Comparison of ENCODE assay signal across 8 cellular contexts in genomic region chr1:151909167-151910149, GRCh38. TPM values are rescaled to one million over a fixed set of nuclear protein-coding genes. Genes with fewer than 3 reads are reported as not detected.
DNase-seq lines count a peak whose midpoint lies in the region; ATAC-seq and TF ChIP-seq lines count a peak whose summit lies in the region.

THEM4 (minus strand) TSS chr1:151909511; CDS start chr1:151909458, 53 bp downstream.

- no peaks in the 10 kb centered on the region for H3K9me3 ChIP-seq in ectodermal cell (ENCODE audit: control insufficient read depth, low read length)
- H3K9me3 ChIP-seq in lung (ENCODE audit: control insufficient read depth in 2 of 2, insufficient read depth in 1 of 2, low read length in 1 of 2): peaks cover 0 to 5% of the 10 kb centered on the region in 2 donors

- peaks cover 2% of the 10 kb centered on the region for H3K27me3 Mint-ChIP-seq in activated CD8-positive, alpha-beta T cell treated with anti-CD3 and anti-CD28 coated beads, Interleukin-2, amount 10 ng/mL, durations not matched to agents 7 days and 5 days (ENCODE audit: low read depth)

- POLR2A ChIA-PET in activated CD8-positive, alpha-beta T cell treated with anti-CD3 and anti-CD28 coated beads, Interleukin-2, amount 10 ng/mL, durations not matched to agents 7 days and 5 days (lab: Charles Lee): interaction anchor here (0.6 to 4.1 kb wide), 9 partner anchors 9 to 126 kb away, joined by 3 to 30 read pairs (median 3); partner anchors contain the start of gene C2CD4D

- H3K4me1 Mint-ChIP-seq in activated CD8-positive, alpha-beta T cell treated with anti-CD3 and anti-CD28 coated beads, Interleukin-2, amount 10 ng/mL, durations not matched to agents 7 days and 5 days (ENCODE audit: low read depth): peaks cover 45% of the 10 kb centered on the region

- H3K27ac ChIP-seq in ectodermal cell (ENCODE audit: insufficient read depth, low read depth, low read length, poor library complexity, severe bottlenecking) (peak within 1 kb of the TSS; percentile 28), lung (ENCODE audit: low read depth in 1 of 2, low read length in 1 of 2) (peak within 1 kb of the TSS; percentile 88 to 93)

- no peaks in the 10 kb centered on the region for H3K4me1 ChIP-seq in ectodermal cell (ENCODE audit: control insufficient read depth, insufficient read depth, low read length)
- H3K4me1 ChIP-seq in lung (ENCODE audit: control insufficient read depth in 2 of 2, insufficient read depth in 2 of 2, low read length in 2 of 2): peaks cover 0 to 4% of the 10 kb centered on the region in 2 donors

- peaks cover 40% of the 10 kb centered on the region for H3K36me3 Mint-ChIP-seq in activated CD8-positive, alpha-beta T cell treated with anti-CD3 and anti-CD28 coated beads, Interleukin-2, amount 10 ng/mL, durations not matched to agents 7 days and 5 days (ENCODE audit: low read depth)

- peak within 1 kb of the TSS; percentile 87 for H3K27ac Mint-ChIP-seq in activated CD8-positive, alpha-beta T cell treated with anti-CD3 and anti-CD28 coated beads, Interleukin-2, amount 10 ng/mL, durations not matched to agents 7 days and 5 days

- WGBS in ectodermal cell, 2 experiments: 1% methylated on average over 72 to 73 of the region's 73 CpGs
- 2% methylated on average over 63 to 73 of the region's 73 CpGs for WGBS in lung, 2 donors

- no peak for TF ChIP-seq CTCF in AG09319 (IDR thresholded peaks at IDR 0.05; ENCODE audit: low read depth, low read length)
- peak; percentile 12 for TF ChIP-seq CTCF in lung (IDR thresholded peaks at IDR 0.05; ENCODE audit: control extremely low read depth, extremely low read depth)

- H3K4me3 ChIP-seq in ectodermal cell (ENCODE audit: insufficient read depth, low read depth, low read length): peak within 1 kb of the TSS; percentile 61
- peak within 1 kb of the TSS; percentile 70 for H3K4me3 ChIP-seq in lung

- peaks cover 11% of the 10 kb centered on the region for H3K27me3 ChIP-seq in ectodermal cell (ENCODE audit: control insufficient read depth, insufficient read depth, low read length, poor library complexity, severe bottlenecking)
- H3K27me3 ChIP-seq in lung (ENCODE audit: control insufficient read depth, insufficient read depth): no peaks in the 10 kb centered on the region

- CTCF ChIA-PET in activated CD8-positive, alpha-beta T cell treated with anti-CD3 and anti-CD28 coated beads, Interleukin-2, amount 10 ng/mL, durations not matched to agents 7 days and 5 days (lab: Charles Lee): interaction anchor here (0.6 to 4.2 kb wide), 16 partner anchors 10 to 125 kb away, joined by 3 to 43 read pairs (median 4); no protein-coding TSS in a partner anchor

- peak within 1 kb of the TSS; percentile 94 for H3K4me3 Mint-ChIP-seq in activated CD8-positive, alpha-beta T cell treated with anti-CD3 and anti-CD28 coated beads, Interleukin-2, amount 10 ng/mL, durations not matched to agents 7 days and 5 days

- H3K36me3 ChIP-seq in ectodermal cell (ENCODE audit: control insufficient read depth, insufficient read depth, low read length) (peaks cover 6% of the 10 kb centered on the region), lung (ENCODE audit: control insufficient read depth in 2 of 2, insufficient read depth in 2 of 2, low read length in 2 of 2) (no peaks in the 10 kb centered on the region)

- peaks cover 29% of the 10 kb centered on the region for H3K9me3 Mint-ChIP-seq in activated CD8-positive, alpha-beta T cell treated with anti-CD3 and anti-CD28 coated beads, Interleukin-2, amount 10 ng/mL, durations not matched to agents 7 days and 5 days (ENCODE audit: insufficient read depth)

- ATAC-seq in GM19025 (IDR thresholded peaks at IDR 0.05; ENCODE audit: low read depth, unreplicated experiment): peak; percentile 95
- ATAC-seq in HG03280 (IDR thresholded peaks at IDR 0.05; ENCODE audit: unreplicated experiment): peak; percentile 98
- peak; percentile 94 for ATAC-seq in activated CD8-positive, alpha-beta T cell treated with anti-CD3 and anti-CD28 coated beads, Interleukin-2, amount 10 ng/mL, durations not matched to agents 7 days and 5 days
- peak; percentile 99 for ATAC-seq in lung (ENCODE audit: insufficient read depth, low FRiP score)

- peak; percentile 94 for DNase-seq in AG09319 (ENCODE audit: extremely low read depth, low read depth)
- peak; percentile 95 for DNase-seq in NCI-H82 treated with DMSO at 0.1 percent for 48 hours (lab: John Stamatoyannopoulos, UW; ENCODE audit: unreplicated experiment)
- peak; percentile 96 for DNase-seq in activated CD8-positive, alpha-beta T cell treated with anti-CD3 and anti-CD28 coated beads, Interleukin-2, amount 10 ng/mL, durations not matched to agents 7 days and 5 days
- DNase-seq in lung (ENCODE audit: low spot score): peak; percentile 98
- DNase-seq in stimulated activated CD4-positive, alpha-beta T cell treated with anti-CD3 and anti-CD28 coated beads, TNF-alpha, amount 100 ng/mL, for 24 hours (ENCODE audit: low read depth in 3 of 3): peak; percentile 89 to 98 (median 90)

RNA-seq across cellular contexts. Expression of gene THEM4, which starts in this region (rescaled TPM):
- 10 to 100 TPM; 29.8 to 31.7 TPM for total RNA-seq in activated CD8-positive, alpha-beta T cell treated with anti-CD3 and anti-CD28 coated beads, Interleukin-2, amount 10 ng/mL, durations not matched to agents 7 days and 5 days
- polyA plus RNA-seq in ectodermal cell (2013, experiment 1 of 4): 10.6 TPM
- polyA plus RNA-seq in ectodermal cell (2013, experiment 2 of 4): 12.7 TPM
- 11.2 TPM for polyA plus RNA-seq in ectodermal cell (2013, experiment 3 of 4)
- 11.3 TPM for polyA plus RNA-seq in ectodermal cell (2013, experiment 4 of 4)
- total RNA-seq in lung: 10 to 100 TPM; 11.5 to 15.6 TPM
- polyA plus RNA-seq in lung: 10 to 100 TPM; 10.3 to 15.7 TPM

Comparison
In these comparisons a context has a peak if more than half of its experiments do, and no peak if none do; other contexts are left out.
1. Peak in every context shown above with its lines: DNase-seq, ATAC-seq, H3K4me3 ChIP-seq and H3K27ac ChIP-seq.